ENCODE assay signal across 8 cellular contexts in the genomic region with DNA sequence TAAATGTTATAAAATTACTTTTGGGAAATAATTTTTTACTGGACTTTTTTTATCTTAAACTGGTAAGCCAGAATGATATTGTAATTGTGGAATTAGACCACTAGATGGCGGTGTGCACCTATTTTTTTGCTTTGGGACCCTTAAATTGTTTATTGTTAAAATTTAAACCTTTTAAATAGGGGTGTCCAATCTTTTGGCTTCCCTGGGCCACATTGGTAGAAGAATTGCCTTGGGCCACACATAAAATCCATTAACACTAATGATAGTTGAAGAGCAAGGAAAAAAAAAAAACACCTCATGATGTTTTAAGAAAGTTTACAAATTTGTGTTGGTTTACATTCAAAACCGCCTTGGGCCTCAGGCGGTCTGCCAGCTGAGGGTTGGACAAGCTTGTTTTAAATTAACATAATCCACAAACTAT. TPM values are rescaled to one million over a fixed set of nuclear protein-coding genes. Genes with fewer than 3 reads are reported as not detected.
DNase-seq lines count a peak whose midpoint lies in the region; ATAC-seq, FAIRE-seq and TF ChIP-seq lines count a peak whose summit lies in the region.

No MANE protein-coding gene starts in this region.

- peaks cover 53% of the 10 kb centered on the region for H3K27me3 ChIP-seq in PC-3 (ENCODE audit: low read length)
- no peaks in the 10 kb centered on the region for H3K27me3 ChIP-seq in neuronal stem cell (ENCODE audit: control insufficient read depth in 3 of 3, insufficient read depth in 3 of 3, low read depth in 1 of 3, low read length in 3 of 3)

- H3K14ac ChIP-seq in neuronal stem cell (ENCODE audit: low read length): no peak overlapping the region

- H3K9me2 ChIP-seq in PC-3 (replicated peaks; ENCODE audit: low read length): no peaks in the 10 kb centered on the region

- peak; percentile 67 to 69 for TF ChIP-seq RAD21 in A549 (conservative IDR thresholded peaks at IDR 0.05 in 1 of 2, IDR thresholded peaks at IDR 0.05 in 1 of 2)

- ATAC-seq in A549 (no peak), PC-3 (no peak), GM19452 (IDR thresholded peaks at IDR 0.05; ENCODE audit: unreplicated experiment) (no peak)

- H2AFZ ChIP-seq in PC-3 (ENCODE audit: low read length) (no peak overlapping the region), neuronal stem cell (ENCODE audit: low read length) (no peak overlapping the region)

- peak; percentile 81 for TF ChIP-seq CTCF in A549 (IDR thresholded peaks at IDR 0.05)
- TF ChIP-seq CTCF in GM10248 (IDR thresholded peaks at IDR 0.05; ENCODE audit: control extremely low read depth, extremely low read depth, low read depth, missing control alignments): peak; percentile 43
- peak; percentile 68 for TF ChIP-seq CTCF in PC-3 (conservative IDR thresholded peaks at IDR 0.05; ENCODE audit: low read depth, low read length)
- peak; percentile 64 for TF ChIP-seq CTCF in epithelial cell of proximal tubule (conservative IDR thresholded peaks at IDR 0.05; ENCODE audit: low read depth, low read length)

- no peak overlapping the region for H4K8ac ChIP-seq in neuronal stem cell (ENCODE audit: low read depth, low read length)

- H3K36me3 ChIP-seq in PC-3 (ENCODE audit: low read depth, low read length): no peaks in the 10 kb centered on the region; the same call in 1 of the 2 replicates
- no peaks in the 10 kb centered on the region for H3K36me3 ChIP-seq in neuronal stem cell (replicated peaks in 1 of 2; ENCODE audit: control insufficient read depth in 2 of 2, insufficient read depth in 2 of 2, low read length in 2 of 2)

- intact Hi-C loops in PC-3 (cut with micrococcal nuclease): loop anchor here (10.0 kb wide), 1 partner anchor 1298 kb away; no protein-coding TSS in a partner anchor

- POLR2A ChIA-PET in A549 (lab: Yijun Ruan, JAX) (no interaction called here), GM10248 (lab: Yijun Ruan, JAX) (no interaction called here), PC-3 (lab: Charles Lee; ENCODE audit: unreplicated experiment) (no interaction called here)

- no peak for TF ChIP-seq POLR2A in A549 (IDR thresholded peaks at IDR 0.05; ENCODE audit: low read length)

- H2AK5ac ChIP-seq in neuronal stem cell (ENCODE audit: low read depth, low read length): no peak overlapping the region

- H3K4me2 ChIP-seq in A549 (no peak overlapping the region), PC-3 (ENCODE audit: low read length) (no peak overlapping the region), neuronal stem cell (ENCODE audit: insufficient read depth, low read length, poor library complexity, severe bottlenecking) (no peak overlapping the region)

- peak; percentile 38 for DNase-seq in A549 (ENCODE audit: low read depth in 1 of 2, low spot score in 1 of 2)
- no peak for DNase-seq in GM10248 (ENCODE audit: extremely low spot score)
- peak; percentile 48 for DNase-seq in PC-3
- no peak for DNase-seq in epithelial cell of proximal tubule (ENCODE audit: low read depth)
- DNase-seq in renal cortical epithelial cell (ENCODE audit: low read depth): peak; percentile 64
- DNase-seq in effector CD4-positive, alpha-beta T cell: no peak
- no peak for DNase-seq in neuronal stem cell (ENCODE audit: low spot score)

- H3K27ac ChIP-seq in A549: no peak overlapping the region
- no peak overlapping the region for H3K27ac ChIP-seq in PC-3 (ENCODE audit: low read length)
- no peak overlapping the region for H3K27ac ChIP-seq in neuronal stem cell (replicated peaks; ENCODE audit: low read length)

- BruUV-seq in PC-3 (replicated peaks; lab: Mats Ljungman, UMichigan): no TSS peak

- H2BK12ac ChIP-seq in neuronal stem cell (ENCODE audit: low read length): no peak overlapping the region

- H3K4me3 ChIP-seq in A549: no peak overlapping the region
- H3K4me3 ChIP-seq in PC-3 (ENCODE audit: low read length): no peak overlapping the region
- no peak overlapping the region for H3K4me3 ChIP-seq in epithelial cell of proximal tubule (ENCODE audit: low read depth, low read length)
- H3K4me3 ChIP-seq in neuronal stem cell (ENCODE audit: low read length in 2 of 2): no peak overlapping the region

- H2BK15ac ChIP-seq in neuronal stem cell (ENCODE audit: low read length): no peak overlapping the region

- no peak overlapping the region for H3K9ac ChIP-seq in PC-3 (ENCODE audit: low read length)
- H3K9ac ChIP-seq in neuronal stem cell (ENCODE audit: low read depth, low read length, poor library complexity): no peak overlapping the region

- H3K23ac ChIP-seq in neuronal stem cell (ENCODE audit: low read depth, low read length, poor library complexity): no peak overlapping the region

- no peaks in the 10 kb centered on the region for H3F3A ChIP-seq in PC-3 (ENCODE audit: low read length, unreplicated experiment)

- FAIRE-seq in A549 (lab: Jason Lieb, UNC): no peak

- no peak overlapping the region for H4K91ac ChIP-seq in neuronal stem cell (ENCODE audit: low read depth, low read length, poor library complexity)

- H4K20me1 ChIP-seq in PC-3 (ENCODE audit: low read length): no peaks in the 10 kb centered on the region

- H3K79me2 ChIP-seq in PC-3 (ENCODE audit: low read length): no peaks in the 10 kb centered on the region

- H2BK120ac ChIP-seq in neuronal stem cell (ENCODE audit: low read depth, low read length): no peak overlapping the region

- CTCF ChIA-PET in A549 (lab: Yijun Ruan, JAX): interaction anchor here (0.6 to 7.7 kb wide), 19 partner anchors 9 to 1322 kb away, joined by 3 to 75 read pairs (median 4); no protein-coding TSS in a partner anchor
- CTCF ChIA-PET in GM10248 (lab: Yijun Ruan, JAX): interaction anchor here (0.6 to 4.3 kb wide), 16 partner anchors 9 to 1335 kb away, joined by 3 to 23 read pairs (median 3); no protein-coding TSS in a partner anchor
- CTCF ChIA-PET in PC-3 (lab: Charles Lee): no interaction called here

- TF ChIP-seq EP300 in A549 (IDR thresholded peaks at IDR 0.05): no peak

- H3K79me1 ChIP-seq in neuronal stem cell (ENCODE audit: low read depth, low read length): no peaks in the 10 kb centered on the region

- WGBS in A549 (ENCODE audit: missing lambda C conversion rate): 42% methylated on average over 3 of the region's 3 CpGs
- no CpG with 5 or more reads among the region's 3 CpGs for WGBS in neuronal stem cell (ENCODE audit: extremely low coverage in 2 of 2, insufficient read length in 2 of 2, insufficient replicate concordance in 1 of 2), 2 donors

- H3K9me3 ChIP-seq in A549 (no peaks in the 10 kb centered on the region), PC-3 (ENCODE audit: low read length) (no peaks in the 10 kb centered on the region), neuronal stem cell (replicated peaks in 1 of 2; ENCODE audit: control insufficient read depth in 2 of 2, insufficient read depth in 1 of 2, low read depth in 1 of 2, low read length in 2 of 2) (peaks cover 0 to 2% of the 10 kb centered on the region in 2 donors)

- no peak overlapping the region for H2BK5ac ChIP-seq in neuronal stem cell (ENCODE audit: low read length)

- H3K4me1 ChIP-seq in A549: no peaks in the 10 kb centered on the region
- H3K4me1 ChIP-seq in PC-3 (ENCODE audit: insufficient read depth, low read length): no peaks in the 10 kb centered on the region
- H3K4me1 ChIP-seq in neuronal stem cell (ENCODE audit: control insufficient read depth in 2 of 2, insufficient read depth in 1 of 2, low read depth in 1 of 2, low read length in 2 of 2): no peaks in the 10 kb centered on the region

- no peak overlapping the region for H3K18ac ChIP-seq in neuronal stem cell (ENCODE audit: low read length)

- H3K4ac ChIP-seq in neuronal stem cell (ENCODE audit: low read length): no peak overlapping the region

TF ChIP-seq in A549, 52 proteins besides CTCF, POLR2A, EP300 and RAD21:
- TF ChIP-seq SMC3 (IDR thresholded peaks at IDR 0.05): peak; percentile 45; the same call in 2 of the 3 replicates
- TF ChIP-seq FOSL2 (IDR thresholded peaks at IDR 0.05): no peak
- TF ChIP-seq FOSL2 (CRISPR knock-in tag; IDR thresholded peaks at IDR 0.05): no peak
TF ChIP-seq in A549: peak in this region for 1.

RNA-seq across cellular contexts. Expression of a gene that starts 28.4 kb away (rescaled TPM):
- polyA plus RNA-seq in A549 (2011; rRNA removed) (0.16 TPM in 1 of 2 replicates, not detected in the other), A549 (2017; fragmentation: RNase III; extraction: RNeasy Plus Mini Kit Qiagen cat#74134 plus additional on column Dnase treatment) (0.09 to 0.17 TPM (median 0.15 TPM) in 3 replicates)
- 0.73 and 0.94 TPM in 2 replicates for polyA plus RNA-seq in A549 (2012; cell fraction: cytosol; rRNA removed)
- polyA plus RNA-seq in A549 (2012; cell fraction: nucleus; rRNA removed): 1.2 and 1.4 TPM in 2 replicates
- not detected in 2 replicates for polyA minus RNA-seq in A549 (2011; rRNA and poly(A)+ RNA removed)
- total RNA-seq in PC-3 (2014; rRNA removed) (0.69 and 2.1 TPM in 2 replicates), epithelial cell of proximal tubule (not detected in 2 replicates), renal cortical epithelial cell (0.20 TPM in 1 of 2 replicates, not detected in the other)
- polyA plus RNA-seq in neuronal stem cell (2013, experiment 1 of 2): 0.79 TPM
- 0.61 TPM for polyA plus RNA-seq in neuronal stem cell (2013, experiment 2 of 2)

Comparison
In these comparisons a context has a peak if more than half of its experiments do, and no peak if none do; other contexts are left out.
1. DNase-seq: peak in A549 (2 of 2), PC-3 (single experiment) and renal cortical epithelial cell (single experiment); none in GM10248 (single experiment), epithelial cell of proximal tubule (single experiment), effector CD4-positive, alpha-beta T cell (single experiment) and neuronal stem cell (single experiment).
2. Peak in every context shown above with its lines, with median percentiles within 50 percentile points of each other: CTCF ChIP-seq.